In the genomic region with DNA sequence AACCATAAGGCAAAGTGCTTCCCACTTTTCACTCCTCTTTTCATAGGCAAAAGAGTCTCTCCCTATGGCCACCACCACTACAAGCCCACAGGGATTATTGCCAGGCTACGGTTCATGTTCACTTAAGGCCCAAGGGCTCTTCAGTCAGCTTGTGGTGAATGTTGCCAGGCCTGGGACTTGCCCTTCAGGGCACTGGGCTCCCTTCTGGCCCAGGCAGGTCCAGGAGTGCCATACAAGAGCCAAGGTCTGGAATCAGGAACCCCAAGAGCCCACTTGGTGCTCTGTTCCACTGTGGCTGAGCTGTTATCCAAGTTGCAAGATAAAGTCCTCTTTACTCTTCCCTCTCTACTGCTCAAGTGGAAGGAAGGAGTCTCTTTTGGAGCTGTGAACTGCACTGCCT, we compare ENCODE assay signal across 23 cellular contexts.
DNase-seq lines count a peak whose midpoint lies in the region; ATAC-seq and TF ChIP-seq lines count a peak whose summit lies in the region.
"Had no signal": no experiment of that assay in that cellular context is flagged by ENCODE, and none has a peak within 500 bp of the region (broad histone marks: within the 10 kb centered on the region; RNA-seq: fewer than 3 reads in every experiment).

No MANE protein-coding gene starts in this region.

- no peak overlapping the region for H3K4me3 Mint-ChIP-seq in activated CD8-positive, alpha-beta T cell treated with anti-CD3 and anti-CD28 coated beads, Interleukin-2, amount 10 ng/mL, durations not matched to agents 7 days and 5 days
- H3K4me3 Mint-ChIP-seq in activated CD8-positive, alpha-beta T cell treated with anti-CD3 and anti-CD28 coated beads for 36 hours = no peak overlapping the region
- no peak overlapping the region for H3K4me3 Mint-ChIP-seq in endodermal cell
- H3K4me3 Mint-ChIP-seq: B cell; CD4-positive, alpha-beta T cell; CD8-positive, alpha-beta T cell had no signal

- peaks cover 79% of the 10 kb centered on the region for H3K36me3 Mint-ChIP-seq in activated CD8-positive, alpha-beta T cell treated with anti-CD3 and anti-CD28 coated beads, Interleukin-2, amount 10 ng/mL, durations not matched to agents 7 days and 5 days (ENCODE audit: low read depth)
- peaks cover 55% of the 10 kb centered on the region for H3K36me3 Mint-ChIP-seq in activated CD8-positive, alpha-beta T cell treated with anti-CD3 and anti-CD28 coated beads for 36 hours (ENCODE audit: low read depth)
- H3K36me3 Mint-ChIP-seq in endodermal cell (ENCODE audit: low read depth) = peaks cover 56% of the 10 kb centered on the region

- H3K36me3 ChIP-seq in endodermal cell (ENCODE audit: control insufficient read depth, insufficient read depth, low read length) = peaks cover 58% of the 10 kb centered on the region
- peaks cover 0 to 6% of the 10 kb centered on the region in 2 donors for H3K36me3 ChIP-seq in left lung
- H3K36me3 ChIP-seq in thyroid gland = no peaks in the 10 kb centered on the region
- H3K36me3 ChIP-seq in left ventricle myocardium inferior = peaks cover 8% of the 10 kb centered on the region
- peaks cover 3% of the 10 kb centered on the region for H3K36me3 ChIP-seq in smooth muscle cell (ENCODE audit: low read depth)

- H3K4me1 Mint-ChIP-seq in activated CD8-positive, alpha-beta T cell treated with anti-CD3 and anti-CD28 coated beads, Interleukin-2, amount 10 ng/mL, durations not matched to agents 7 days and 5 days (ENCODE audit: low read depth) = peaks cover 28% of the 10 kb centered on the region
- peaks cover 26% of the 10 kb centered on the region for H3K4me1 Mint-ChIP-seq in activated CD8-positive, alpha-beta T cell treated with anti-CD3 and anti-CD28 coated beads for 36 hours (ENCODE audit: low read depth)
- no peaks in the 10 kb centered on the region for H3K4me1 Mint-ChIP-seq in endodermal cell

- no peaks in the 10 kb centered on the region for H3K79me2 ChIP-seq in smooth muscle cell (ENCODE audit: low read depth)

- H3K27me3 ChIP-seq in endodermal cell (ENCODE audit: control insufficient read depth, insufficient read depth, low read length, poor library complexity, severe bottlenecking) = no peaks in the 10 kb centered on the region
- H3K27me3 ChIP-seq in left lung = no peaks in the 10 kb centered on the region
- no peaks in the 10 kb centered on the region for H3K27me3 ChIP-seq in thyroid gland
- H3K27me3 ChIP-seq in left ventricle myocardium inferior (ENCODE audit: low read depth) = no peaks in the 10 kb centered on the region
- no peaks in the 10 kb centered on the region for H3K27me3 ChIP-seq in smooth muscle cell (ENCODE audit: low read depth)
- H3K27me3 ChIP-seq: BLaER1 treated with 17β-estradiol and CSF1 and Interleukin-3, amounts not matched to agents 10 nM and 100 nM had no signal

- no peak overlapping the region for H3K4me2 ChIP-seq in smooth muscle cell
- H3K4me2 ChIP-seq: A549; BLaER1 treated with 17β-estradiol and CSF1 and Interleukin-3, amounts not matched to agents 10 nM and 100 nM had no signal

- peak overlapping the region; percentile 20 for H3K27ac Mint-ChIP-seq in activated CD8-positive, alpha-beta T cell treated with anti-CD3 and anti-CD28 coated beads, Interleukin-2, amount 10 ng/mL, durations not matched to agents 7 days and 5 days
- no peak overlapping the region for H3K27ac Mint-ChIP-seq in activated CD8-positive, alpha-beta T cell treated with anti-CD3 and anti-CD28 coated beads for 36 hours
- H3K27ac Mint-ChIP-seq in endodermal cell = no peak overlapping the region
- H3K27ac Mint-ChIP-seq: B cell; CD4-positive, alpha-beta T cell; CD8-positive, alpha-beta T cell had no signal

- H3K4me1 ChIP-seq in endodermal cell (ENCODE audit: control insufficient read depth, insufficient read depth, low read length) (no peaks in the 10 kb centered on the region), left lung (no peaks in the 10 kb centered on the region), thyroid gland (peaks cover 0 to 3% of the 10 kb centered on the region in 2 donors), left ventricle myocardium inferior (no peaks in the 10 kb centered on the region), smooth muscle cell (ENCODE audit: low read depth) (no peaks in the 10 kb centered on the region)
- H3K4me1 ChIP-seq: A549 had no signal

- no peaks in the 10 kb centered on the region for H3K27me3 Mint-ChIP-seq in activated CD8-positive, alpha-beta T cell treated with anti-CD3 and anti-CD28 coated beads, Interleukin-2, amount 10 ng/mL, durations not matched to agents 7 days and 5 days (ENCODE audit: low read depth)
- no peaks in the 10 kb centered on the region for H3K27me3 Mint-ChIP-seq in activated CD8-positive, alpha-beta T cell treated with anti-CD3 and anti-CD28 coated beads for 36 hours
- H3K27me3 Mint-ChIP-seq in endodermal cell (ENCODE audit: insufficient read depth) = peaks cover 2% of the 10 kb centered on the region
- H3K27me3 Mint-ChIP-seq: B cell; CD4-positive, alpha-beta T cell had no signal

- peaks cover 30% of the 10 kb centered on the region for H3K9me3 Mint-ChIP-seq in activated CD8-positive, alpha-beta T cell treated with anti-CD3 and anti-CD28 coated beads, Interleukin-2, amount 10 ng/mL, durations not matched to agents 7 days and 5 days (ENCODE audit: insufficient read depth)
- peaks cover 20% of the 10 kb centered on the region for H3K9me3 Mint-ChIP-seq in activated CD8-positive, alpha-beta T cell treated with anti-CD3 and anti-CD28 coated beads for 36 hours
- H3K9me3 Mint-ChIP-seq in endodermal cell = peaks cover 49% of the 10 kb centered on the region

- CTCF ChIA-PET in activated CD8-positive, alpha-beta T cell treated with anti-CD3 and anti-CD28 coated beads, Interleukin-2, amount 10 ng/mL, durations not matched to agents 7 days and 5 days (lab: Charles Lee) = no interaction called here
- CTCF ChIA-PET in activated CD8-positive, alpha-beta T cell treated with anti-CD3 and anti-CD28 coated beads for 36 hours (lab: Charles Lee) = no interaction called here

- no peak for TF ChIP-seq CTCF in activated CD8-positive, alpha-beta T cell treated with anti-CD3 and anti-CD28 coated beads for 36 hours (IDR thresholded peaks at IDR 0.05)
- TF ChIP-seq CTCF in endodermal cell (conservative IDR thresholded peaks at IDR 0.05) = no peak
- no peak for TF ChIP-seq CTCF in left lung (IDR thresholded peaks at IDR 0.05)
- TF ChIP-seq CTCF in thyroid gland (IDR thresholded peaks at IDR 0.05) = no peak
- TF ChIP-seq CTCF in left ventricle myocardium inferior (IDR thresholded peaks at IDR 0.05; ENCODE audit: borderline replicate concordance) = no peak
- TF ChIP-seq CTCF in smooth muscle cell (IDR thresholded peaks at IDR 0.05; ENCODE audit: borderline replicate concordance, insufficient read depth, poor library complexity, severe bottlenecking) = no peak

- H3K9me3 ChIP-seq in endodermal cell (ENCODE audit: control insufficient read depth, low read length) (peaks cover 80% of the 10 kb centered on the region), left lung (peaks cover 0 to 22% of the 10 kb centered on the region in 2 donors), thyroid gland (no peaks in the 10 kb centered on the region), left ventricle myocardium inferior (replicated peaks) (peaks cover 15% of the 10 kb centered on the region), smooth muscle cell (replicated peaks; ENCODE audit: low read depth) (peaks cover 9% of the 10 kb centered on the region)

- H3K9ac ChIP-seq in endodermal cell (ENCODE audit: extremely low read depth, low read length, poor library complexity, severe bottlenecking) = no peak overlapping the region
- no peak overlapping the region for H3K9ac ChIP-seq in smooth muscle cell (ENCODE audit: low read depth)
- H3K9ac ChIP-seq: BLaER1 treated with 17β-estradiol and CSF1 and Interleukin-3, amounts not matched to agents 10 nM and 100 nM had no signal

- WGBS in endodermal cell (ENCODE audit: insufficient coverage in 1 of 2, insufficient read length in 1 of 2), 2 experiments = 92 to 100% methylated on average over 1 of the region's 1 CpG
- 43 to 56% methylated on average over 1 of the region's 1 CpG for whole genome bisulfite sequencing in thyroid gland, 2 donors
- WGBS in smooth muscle cell (ENCODE audit: low lambda C conversion rate) = 92% methylated on average over 1 of the region's 1 CpG

- H3K4me3 ChIP-seq in endodermal cell (ENCODE audit: low read length) (peak overlapping the region; percentile 52), left lung (no peak overlapping the region), thyroid gland (replicated peaks in 1 of 3) (no peak overlapping the region), left ventricle myocardium inferior (no peak overlapping the region), smooth muscle cell (no peak overlapping the region)
- H3K4me3 ChIP-seq: A549; BLaER1 treated with 17β-estradiol and CSF1 and Interleukin-3, amounts not matched to agents 10 nM and 100 nM; GM12878 had no signal

- H2AFZ ChIP-seq in smooth muscle cell (ENCODE audit: low read depth) = no peak overlapping the region

- H3F3A ChIP-seq in smooth muscle cell (ENCODE audit: low read depth) = no peaks in the 10 kb centered on the region

- POLR2A ChIA-PET in activated CD8-positive, alpha-beta T cell treated with anti-CD3 and anti-CD28 coated beads, Interleukin-2, amount 10 ng/mL, durations not matched to agents 7 days and 5 days (lab: Charles Lee) = interaction anchor here (0.7 kb wide), 1 partner anchor 384 kb away, joined by 3 read pairs; no protein-coding TSS in a partner anchor
- POLR2A ChIA-PET in activated CD8-positive, alpha-beta T cell treated with anti-CD3 and anti-CD28 coated beads for 36 hours (lab: Charles Lee) = no interaction called here

- no peak overlapping the region for H3K27ac ChIP-seq in endodermal cell (ENCODE audit: low read depth, low read length)
- H3K27ac ChIP-seq in left lung = no peak overlapping the region
- no peak overlapping the region for H3K27ac ChIP-seq in thyroid gland
- H3K27ac ChIP-seq in left ventricle myocardium inferior (replicated peaks) = no peak overlapping the region
- no peak overlapping the region for H3K27ac ChIP-seq in smooth muscle cell (ENCODE audit: low read depth)
- H3K27ac ChIP-seq: 22Rv1; A549; BLaER1 treated with 17β-estradiol and CSF1 and Interleukin-3, amounts not matched to agents 10 nM and 100 nM; C4-2B had no signal

- DNase-seq in activated CD8-positive, alpha-beta T cell treated with anti-CD3 and anti-CD28 coated beads, Interleukin-2, amount 10 ng/mL, durations not matched to agents 7 days and 5 days = no peak
- no peak for DNase-seq in activated CD8-positive, alpha-beta T cell treated with anti-CD3 and anti-CD28 coated beads for 36 hours
- DNase-seq in endodermal cell (no peak), left lung (no peak), thyroid gland (peak; percentile 20 to 28), COR-L47 (lab: John Stamatoyannopoulos, UW) (no peak), left ventricle myocardium inferior (no peak), smooth muscle cell (lab: John Stamatoyannopoulos, UW; ENCODE audit: unreplicated experiment) (no peak)
- DNase-seq: AML-193; CD4-positive, alpha-beta T cell; CD8-positive, alpha-beta T cell; DMS 273 treated with DMSO at 0.1 percent for 48 hours; DMS153; DMS79; DND-41; EL; GDM1 had no signal

- TF ChIP-seq POLR2A in thyroid gland (IDR thresholded peaks at IDR 0.05) = no peak

- intact Hi-C loops in activated CD8-positive, alpha-beta T cell treated with anti-CD3 and anti-CD28 coated beads for 36 hours (cut with micrococcal nuclease) = no loop called here
- intact Hi-C loops in left lung (cut with DNase I) = no loop called here
- intact Hi-C loops in thyroid gland (cut with DNase I) = no loop called here
- intact Hi-C loops in left ventricle myocardium inferior (cut with micrococcal nuclease) = no loop called here

- ATAC-seq in activated CD8-positive, alpha-beta T cell treated with anti-CD3 and anti-CD28 coated beads, Interleukin-2, amount 10 ng/mL, durations not matched to agents 7 days and 5 days = no peak
- ATAC-seq in activated CD8-positive, alpha-beta T cell treated with anti-CD3 and anti-CD28 coated beads for 36 hours = no peak
- peak; percentile 58 for ATAC-seq in left lung
- ATAC-seq: A549; CD8-positive, alpha-beta T cell; GM12878 had no signal

- H4K20me1 ChIP-seq in smooth muscle cell (ENCODE audit: low read depth) = no peaks in the 10 kb centered on the region
- H4K20me1 ChIP-seq: BLaER1 treated with 17β-estradiol and CSF1 and Interleukin-3, amounts not matched to agents 10 nM and 100 nM had no signal

Comparison
In these comparisons a context has a peak if more than half of its experiments do, and no peak if none do; other contexts are left out.
1. DNase-seq: peak in thyroid gland (2 of 2); none in activated CD8-positive, alpha-beta T cell treated with anti-CD3 and anti-CD28 coated beads, Interleukin-2, amount 10 ng/mL, durations not matched to agents 7 days and 5 days (single experiment), activated CD8-positive, alpha-beta T cell treated with anti-CD3 and anti-CD28 coated beads for 36 hours (single experiment), endodermal cell (single experiment), left lung (0 of 2), COR-L47 (single experiment), left ventricle myocardium inferior (single experiment) and smooth muscle cell (single experiment).